ENCODE assay signal across 17 cellular contexts in the genomic region with DNA sequence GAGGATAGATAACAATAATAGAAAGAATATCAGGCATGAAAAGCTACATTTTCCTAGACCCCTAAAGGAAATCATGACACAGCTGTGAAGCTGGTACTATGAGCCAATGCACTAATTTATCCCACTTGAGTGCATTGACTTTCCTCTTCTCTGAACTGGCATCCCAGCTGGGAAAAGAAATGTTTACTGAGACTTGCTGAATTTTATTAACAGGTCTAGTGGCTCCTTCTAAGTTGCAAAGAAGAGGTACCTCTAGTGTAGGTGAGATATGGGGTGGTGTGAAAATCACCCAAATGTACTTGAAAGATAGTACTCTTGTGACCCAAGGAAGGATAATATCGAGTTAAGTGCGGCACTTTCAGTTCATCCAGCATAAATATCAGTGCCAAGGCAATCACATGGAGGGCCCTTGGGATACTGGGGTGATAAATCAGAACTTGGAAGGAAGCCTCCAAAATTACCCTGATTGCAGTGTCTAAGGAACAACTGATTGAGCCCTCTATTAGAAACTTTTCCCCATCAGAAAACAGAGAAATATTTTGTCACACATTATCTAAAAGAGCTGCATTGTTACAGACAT.
DNase-seq lines count a peak whose midpoint lies in the region; ATAC-seq and TF ChIP-seq lines count a peak whose summit lies in the region.
"Had no signal": no experiment of that assay in that cellular context is flagged by ENCODE, and none has a peak within 500 bp of the region (broad histone marks: within the 10 kb centered on the region; RNA-seq: fewer than 3 reads in every experiment).

No MANE protein-coding gene starts in this region.

- H4K8ac ChIP-seq in mesendoderm (ENCODE audit: low read depth, low read length): no peak overlapping the region

- H3K27ac ChIP-seq in heart right ventricle: no peak overlapping the region
- peak overlapping the region; percentile 64 for H3K27ac ChIP-seq in mesodermal cell (ENCODE audit: low read depth, low read length, severe bottlenecking)
- no peak overlapping the region for H3K27ac ChIP-seq in mesendoderm (ENCODE audit: low read depth, low read length)
- H3K27ac ChIP-seq: GM23248 had no signal

- no peaks in the 10 kb centered on the region for H3K79me2 ChIP-seq in mesendoderm (ENCODE audit: control insufficient read depth, insufficient read depth, low read length)

- H3K36me3 ChIP-seq in heart right ventricle: no peaks in the 10 kb centered on the region
- H3K36me3 ChIP-seq in adipocyte (ENCODE audit: control insufficient read depth, insufficient read depth, low read length, severe bottlenecking): no peaks in the 10 kb centered on the region
- H3K36me3 ChIP-seq in mesodermal cell (ENCODE audit: control insufficient read depth, insufficient read depth, low read length): no peaks in the 10 kb centered on the region
- H3K36me3 ChIP-seq in mesendoderm (ENCODE audit: control insufficient read depth, insufficient read depth, low read length): no peaks in the 10 kb centered on the region

- no peaks in the 10 kb centered on the region for H3K27me3 ChIP-seq in heart right ventricle
- H3K27me3 ChIP-seq in adipocyte (replicated peaks; ENCODE audit: control insufficient read depth, insufficient read depth, low read length): no peaks in the 10 kb centered on the region
- H3K27me3 ChIP-seq in mesendoderm (ENCODE audit: insufficient read depth, low read length, poor library complexity): no peaks in the 10 kb centered on the region

- ATAC-seq in Right ventricle myocardium superior (ENCODE audit: poor library complexity): peak; percentile 56
- no peak for ATAC-seq in heart right ventricle
- ATAC-seq: HCT116, SK-N-SH treated with all-trans-retinoic acid at 6 μM for 48 hours had no signal

- H3K9me3 ChIP-seq in heart right ventricle (no peaks in the 10 kb centered on the region), adipocyte (ENCODE audit: control insufficient read depth, low read length) (no peaks in the 10 kb centered on the region), mesodermal cell (ENCODE audit: control insufficient read depth, low read length) (no peaks in the 10 kb centered on the region)

- DNase-seq in Right ventricle myocardium superior: no peak
- no peak for DNase-seq in heart right ventricle
- DNase-seq in adipocyte (ENCODE audit: low read depth): no peak
- peak; percentile 3 for DNase-seq in stromal cell of bone marrow (ENCODE audit: low read depth)
- DNase-seq in effector CD4-positive, alpha-beta T cell: no peak
- DNase-seq in mesendoderm: no peak
- no peak for DNase-seq in NCI-H2029 (lab: John Stamatoyannopoulos, UW)
- DNase-seq: C1 segment of cervical spinal cord, DND-41, GM23248, KBM-7, NCI-H446, NCI-H82, SHP77 treated with DMSO at 0.1 percent for 48 hours had no signal

- no peak overlapping the region for H2BK120ac ChIP-seq in mesendoderm (ENCODE audit: low read depth, low read length)

- no peak overlapping the region for H3K9ac ChIP-seq in adipocyte (ENCODE audit: low read length)
- no peak overlapping the region for H3K9ac ChIP-seq in mesendoderm (ENCODE audit: low read length)
- H3K9ac ChIP-seq: GM23248 had no signal

- H3K4me3 ChIP-seq in heart right ventricle (no peak overlapping the region), adipocyte (ENCODE audit: low read length) (peak overlapping the region; percentile 46), mesodermal cell (ENCODE audit: extremely low read depth, insufficient read depth, low read length, poor library complexity, severe bottlenecking) (no peak overlapping the region), mesendoderm (ENCODE audit: low read length) (no peak overlapping the region)
- H3K4me3 ChIP-seq: GM23248 had no signal

- peaks cover 0 to 16% (median 9%) of the 10 kb centered on the region in 9 donors for H3K4me1 ChIP-seq in heart right ventricle
- H3K4me1 ChIP-seq in adipocyte (ENCODE audit: control insufficient read depth, insufficient read depth, low read length): peaks cover 12% of the 10 kb centered on the region
- peaks cover 35% of the 10 kb centered on the region for H3K4me1 ChIP-seq in mesodermal cell (ENCODE audit: control insufficient read depth, insufficient read depth, low read length, poor library complexity, severe bottlenecking)
- H3K4me1 ChIP-seq in mesendoderm (ENCODE audit: control insufficient read depth, low read depth, low read length): peaks cover 6% of the 10 kb centered on the region

- no peak overlapping the region for H3K4me2 ChIP-seq in mesendoderm (ENCODE audit: low read length)

- 36 to 37% methylated on average over 2 of the region's 2 CpGs for WGBS in heart right ventricle, 2 donors
- 83% methylated on average over 1 of the region's 2 CpGs; no CpG with 5 or more reads in 1 of the 2 experiments for WGBS in mesodermal cell (ENCODE audit: insufficient coverage in 2 of 2), 2 experiments
- no CpG with 5 or more reads among the region's 2 CpGs for whole genome bisulfite sequencing in mesendoderm (ENCODE audit: extremely low coverage, insufficient coverage, low lambda C conversion rate)

- no peak overlapping the region for H3K23ac ChIP-seq in mesendoderm (ENCODE audit: low read length)

- H4K5ac ChIP-seq in mesendoderm (ENCODE audit: low read length): no peak overlapping the region

- H2BK5ac ChIP-seq in mesendoderm (ENCODE audit: low read length): no peak overlapping the region

- no peak overlapping the region for H3K18ac ChIP-seq in mesendoderm (ENCODE audit: low read length)

- no peak overlapping the region for H2BK15ac ChIP-seq in mesendoderm (replicated peaks; ENCODE audit: low read depth)

- no peak overlapping the region for H3K4ac ChIP-seq in mesendoderm (ENCODE audit: low read depth, low read length)

- no peaks in the 10 kb centered on the region for H3K79me1 ChIP-seq in mesendoderm (ENCODE audit: low read length)

- no peak for TF ChIP-seq CTCF in heart right ventricle (IDR thresholded peaks at IDR 0.05)

- H3K56ac ChIP-seq in mesendoderm (ENCODE audit: low read length): no peak overlapping the region

- H2AK5ac ChIP-seq in mesendoderm (ENCODE audit: low read length): no peak overlapping the region

- intact Hi-C loops in Right ventricle myocardium superior (cut with DNase I) (no loop called here), heart right ventricle (cut with DNase I) (no loop called here)
